8 cellular contexts compared by ENCODE assay signal in genomic region chr10:2978111-2978510, GRCh38.
A peak's percentile ranks its signal among the peaks of the same experiment; 100 is the strongest.
DNase-seq lines count a peak whose midpoint lies in the region; ATAC-seq and TF ChIP-seq lines count a peak whose summit lies in the region.

No MANE protein-coding gene starts in this region.

- ATAC-seq in HG02763 (IDR thresholded peaks at IDR 0.05; ENCODE audit: unreplicated experiment): peak; percentile 64

- peak; percentile 38 for DNase-seq in NCI-H510A treated with DMSO at 0.1 percent for 48 hours (lab: John Stamatoyannopoulos, UW)
- no peak for DNase-seq in NCI-H510A (lab: John Stamatoyannopoulos, UW)
- peak; percentile 47 for DNase-seq in NCI-H460 (ENCODE audit: extremely low read depth, low read depth)
- DNase-seq in cerebellar cortex (ENCODE audit: low spot score): peak; percentile 76
- peak; percentile 27 for DNase-seq in middle frontal gyrus (ENCODE audit: extremely low spot score, low spot score)
- DNase-seq in stimulated activated CD4-positive, alpha-beta T cell treated with anti-CD3 and anti-CD28 coated beads, Interleukin-15, amount 100 ng/mL, for 24 hours: no peak
- DNase-seq in vagina (ENCODE audit: extremely low spot score in 2 of 2): no peak

- H3K4me3 ChIP-seq in vagina: no peak overlapping the region

- no peaks in the 10 kb centered on the region for H3K9me3 ChIP-seq in vagina

- no peaks in the 10 kb centered on the region for H3K4me1 ChIP-seq in vagina

- intact Hi-C loops in vagina (cut with DNase I): no loop called here

- TF ChIP-seq POLR2A in vagina (IDR thresholded peaks at IDR 0.05): no peak

- H3K36me3 ChIP-seq in vagina: no peaks in the 10 kb centered on the region

- no peaks in the 10 kb centered on the region for H3K27me3 ChIP-seq in vagina

- TF ChIP-seq CTCF in vagina (IDR thresholded peaks at IDR 0.05): peak in 1 of 3 experiments; percentile 34

- H3K27ac ChIP-seq in vagina: no peak overlapping the region

Comparison
In these comparisons a context has a peak if more than half of its experiments do, and no peak if none do; other contexts are left out.
1. DNase-seq: peak in NCI-H510A treated with DMSO at 0.1 percent for 48 hours (single experiment), NCI-H460 (single experiment), cerebellar cortex (single experiment) and middle frontal gyrus (single experiment); none in NCI-H510A (single experiment), stimulated activated CD4-positive, alpha-beta T cell treated with anti-CD3 and anti-CD28 coated beads, Interleukin-15, amount 100 ng/mL, for 24 hours (single experiment) and vagina (0 of 2).